ENCODE assay signal across 1 cellular context in genomic region chr15:59420986-59421618, GRCh38.
TF ChIP-seq lines count a peak whose summit lies in the region.

No MANE protein-coding gene starts in this region.

TF ChIP-seq in SK-N-SH, 30 proteins besides CTCF, POLR2A, EP300 and RAD21 (continued from another document):
- TF ChIP-seq GATA2 (CRISPR knock-in tag; IDR thresholded peaks at IDR 0.05) = no peak
- TF ChIP-seq, protein P1, sequence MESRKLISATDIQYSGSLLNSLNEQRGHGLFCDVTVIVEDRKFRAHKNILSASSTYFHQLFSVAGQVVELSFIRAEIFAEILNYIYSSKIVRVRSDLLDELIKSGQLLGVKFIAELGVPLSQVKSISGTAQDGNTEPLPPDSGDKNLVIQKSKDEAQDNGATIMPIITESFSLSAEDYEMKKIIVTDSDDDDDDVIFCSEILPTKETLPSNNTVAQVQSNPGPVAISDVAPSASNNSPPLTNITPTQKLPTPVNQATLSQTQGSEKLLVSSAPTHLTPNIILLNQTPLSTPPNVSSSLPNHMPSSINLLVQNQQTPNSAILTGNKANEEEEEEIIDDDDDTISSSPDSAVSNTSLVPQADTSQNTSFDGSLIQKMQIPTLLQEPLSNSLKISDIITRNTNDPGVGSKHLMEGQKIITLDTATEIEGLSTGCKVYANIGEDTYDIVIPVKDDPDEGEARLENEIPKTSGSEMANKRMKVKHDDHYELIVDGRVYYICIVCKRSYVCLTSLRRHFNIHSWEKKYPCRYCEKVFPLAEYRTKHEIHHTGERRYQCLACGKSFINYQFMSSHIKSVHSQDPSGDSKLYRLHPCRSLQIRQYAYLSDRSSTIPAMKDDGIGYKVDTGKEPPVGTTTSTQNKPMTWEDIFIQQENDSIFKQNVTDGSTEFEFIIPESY (IDR thresholded peaks at IDR 0.05; ENCODE audit: borderline replicate concordance, low read depth) = no peak
- TF ChIP-seq, protein P2, sequence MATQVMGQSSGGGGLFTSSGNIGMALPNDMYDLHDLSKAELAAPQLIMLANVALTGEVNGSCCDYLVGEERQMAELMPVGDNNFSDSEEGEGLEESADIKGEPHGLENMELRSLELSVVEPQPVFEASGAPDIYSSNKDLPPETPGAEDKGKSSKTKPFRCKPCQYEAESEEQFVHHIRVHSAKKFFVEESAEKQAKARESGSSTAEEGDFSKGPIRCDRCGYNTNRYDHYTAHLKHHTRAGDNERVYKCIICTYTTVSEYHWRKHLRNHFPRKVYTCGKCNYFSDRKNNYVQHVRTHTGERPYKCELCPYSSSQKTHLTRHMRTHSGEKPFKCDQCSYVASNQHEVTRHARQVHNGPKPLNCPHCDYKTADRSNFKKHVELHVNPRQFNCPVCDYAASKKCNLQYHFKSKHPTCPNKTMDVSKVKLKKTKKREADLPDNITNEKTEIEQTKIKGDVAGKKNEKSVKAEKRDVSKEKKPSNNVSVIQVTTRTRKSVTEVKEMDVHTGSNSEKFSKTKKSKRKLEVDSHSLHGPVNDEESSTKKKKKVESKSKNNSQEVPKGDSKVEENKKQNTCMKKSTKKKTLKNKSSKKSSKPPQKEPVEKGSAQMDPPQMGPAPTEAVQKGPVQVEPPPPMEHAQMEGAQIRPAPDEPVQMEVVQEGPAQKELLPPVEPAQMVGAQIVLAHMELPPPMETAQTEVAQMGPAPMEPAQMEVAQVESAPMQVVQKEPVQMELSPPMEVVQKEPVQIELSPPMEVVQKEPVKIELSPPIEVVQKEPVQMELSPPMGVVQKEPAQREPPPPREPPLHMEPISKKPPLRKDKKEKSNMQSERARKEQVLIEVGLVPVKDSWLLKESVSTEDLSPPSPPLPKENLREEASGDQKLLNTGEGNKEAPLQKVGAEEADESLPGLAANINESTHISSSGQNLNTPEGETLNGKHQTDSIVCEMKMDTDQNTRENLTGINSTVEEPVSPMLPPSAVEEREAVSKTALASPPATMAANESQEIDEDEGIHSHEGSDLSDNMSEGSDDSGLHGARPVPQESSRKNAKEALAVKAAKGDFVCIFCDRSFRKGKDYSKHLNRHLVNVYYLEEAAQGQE (IDR thresholded peaks at IDR 0.05; ENCODE audit: low read depth, low read length) = peak; percentile 93
